ENCODE assay signal across 6 cellular contexts in genomic region chr19:41322451-41322850, GRCh38. TPM values are rescaled to one million over a fixed set of nuclear protein-coding genes. Genes with fewer than 3 reads are reported as not detected.
DNase-seq lines count a peak whose midpoint lies in the region; ATAC-seq and TF ChIP-seq lines count a peak whose summit lies in the region.

No MANE protein-coding gene starts in this region.

- no TSS peak for BruUV-seq in Calu3 (replicated peaks; lab: Mats Ljungman, UMichigan)

- CTCF ChIA-PET in Calu3 (lab: Charles Lee) = interaction anchor here (0.5 to 1.5 kb wide), 4 partner anchors 29 to 498 kb away, joined by 3 to 11 read pairs (median 6); partner anchors contain the start of gene DMAC2

- H3K4me3 Mint-ChIP-seq in Calu3 (ENCODE audit: low read depth, unreplicated experiment) = no peak overlapping the region
- no peak overlapping the region for H3K4me3 Mint-ChIP-seq in activated naive CD8-positive, alpha-beta T cell treated with anti-CD3 and anti-CD28 coated beads, Interleukin-2, amount 50 U/mL, for 24 hours
- H3K4me3 Mint-ChIP-seq in natural killer cell = peak overlapping the region; percentile 37

- H3K27me3 Mint-ChIP-seq in Calu3 (ENCODE audit: unreplicated experiment) = no peaks in the 10 kb centered on the region
- no peaks in the 10 kb centered on the region for H3K27me3 Mint-ChIP-seq in activated naive CD8-positive, alpha-beta T cell treated with anti-CD3 and anti-CD28 coated beads, Interleukin-2, amount 50 U/mL, for 24 hours
- H3K27me3 Mint-ChIP-seq in natural killer cell (ENCODE audit: low read depth in 2 of 2) = no peaks in the 10 kb centered on the region

- H3K36me3 Mint-ChIP-seq in Calu3 (ENCODE audit: insufficient read depth, unreplicated experiment) = peaks cover 73% of the 10 kb centered on the region
- H3K36me3 Mint-ChIP-seq in activated naive CD8-positive, alpha-beta T cell treated with anti-CD3 and anti-CD28 coated beads, Interleukin-2, amount 50 U/mL, for 24 hours (ENCODE audit: low read depth) = peaks cover 22% of the 10 kb centered on the region
- H3K36me3 Mint-ChIP-seq in natural killer cell = no peaks in the 10 kb centered on the region

- H3K4me1 Mint-ChIP-seq in Calu3 (ENCODE audit: low read depth, unreplicated experiment) (peaks cover 50% of the 10 kb centered on the region), natural killer cell (peaks cover 53 to 76% of the 10 kb centered on the region in 2 donors)
- peaks cover 46% of the 10 kb centered on the region for H3K4me1 Mint-ChIP-seq in activated naive CD8-positive, alpha-beta T cell treated with anti-CD3 and anti-CD28 coated beads, Interleukin-2, amount 50 U/mL, for 24 hours

- ATAC-seq in activated naive CD8-positive, alpha-beta T cell treated with anti-CD3 and anti-CD28 coated beads, Interleukin-2, amount 50 U/mL, for 24 hours = no peak
- ATAC-seq in natural killer cell = no peak
- no peak for ATAC-seq in GM18873 (IDR thresholded peaks at IDR 0.05; ENCODE audit: low FRiP score, unreplicated experiment)
- ATAC-seq in GM21360 (IDR thresholded peaks at IDR 0.05; ENCODE audit: unreplicated experiment) = no peak

- H3K9me3 Mint-ChIP-seq in Calu3 (ENCODE audit: low read depth, unreplicated experiment) = no peaks in the 10 kb centered on the region
- H3K9me3 Mint-ChIP-seq in activated naive CD8-positive, alpha-beta T cell treated with anti-CD3 and anti-CD28 coated beads, Interleukin-2, amount 50 U/mL, for 24 hours = no peaks in the 10 kb centered on the region
- H3K9me3 Mint-ChIP-seq in natural killer cell = no peaks in the 10 kb centered on the region

- no peak for TF ChIP-seq CTCF in Calu3 (IDR thresholded peaks at IDR 0.05; ENCODE audit: unreplicated experiment)
- no peak for TF ChIP-seq CTCF in natural killer cell (IDR thresholded peaks at IDR 0.05)

- intact Hi-C loops in Calu3 (cut with micrococcal nuclease; ENCODE audit: unreplicated experiment) = no loop called here
- intact Hi-C loops in natural killer cell (cut with micrococcal nuclease) = no loop called here

- no peak for DNase-seq in Calu3
- no peak for DNase-seq in activated naive CD8-positive, alpha-beta T cell treated with anti-CD3 and anti-CD28 coated beads, Interleukin-2, amount 50 U/mL, for 24 hours
- no peak for DNase-seq in natural killer cell
- DNase-seq in activated CD8-positive, alpha-beta memory T cell treated with anti-CD3 and anti-CD28 coated beads for 24 hours = no peak

- H3K27ac Mint-ChIP-seq in Calu3 (ENCODE audit: unreplicated experiment) (peak overlapping the region; percentile 11), natural killer cell (peak overlapping the region; percentile 94 to 97)
- peak overlapping the region; percentile 75 for H3K27ac Mint-ChIP-seq in activated naive CD8-positive, alpha-beta T cell treated with anti-CD3 and anti-CD28 coated beads, Interleukin-2, amount 50 U/mL, for 24 hours

RNA-seq across cellular contexts. Expression of gene CCDC97, which starts 12.5 kb away (rescaled TPM):
- total RNA-seq in Calu3 (2022) (45.8 and 48.0 TPM in 2 replicates), natural killer cell (10 to 100 TPM; 41.1 to 44.3 (median 44.0) TPM)

RNA-seq across cellular contexts. Expression of gene TGFB1, which starts 31.3 kb away (rescaled TPM):
- total RNA-seq in Calu3 (2022) = 39.2 and 42.0 TPM in 2 replicates
- total RNA-seq in natural killer cell = 100 to 1,000 TPM; 682 to 761 (median 729) TPM

RNA-seq across cellular contexts. Expression of gene B9D2, which starts 41.5 kb away (rescaled TPM):
- total RNA-seq in Calu3 (2022) (6.4 and 8.5 TPM in 2 replicates), natural killer cell (10 to 100 TPM; 18.1 to 22.2 (median 18.7) TPM)

RNA-seq across cellular contexts. Expression of gene TMEM91, which starts 53.9 kb away (rescaled TPM):
- total RNA-seq in Calu3 (2022) (3.9 and 5.0 TPM in 2 replicates), natural killer cell (10 to 100 TPM; 13.6 to 22.8 (median 20.8) TPM)

RNA-seq across cellular contexts. Expression of gene HNRNPUL1, which starts 58.3 kb away (rescaled TPM):
- total RNA-seq in Calu3 (2022) (320 and 370 TPM in 2 replicates), natural killer cell (100 to 1,000 TPM; 279 to 360 (median 315) TPM)

Comparison
In these comparisons a context has a peak if more than half of its experiments do, and no peak if none do; other contexts are left out.
1. H3K27ac Mint-ChIP-seq: peak in every context shown above with its lines; median percentile 96 in natural killer cell; 75 in activated naive CD8-positive, alpha-beta T cell treated with anti-CD3 and anti-CD28 coated beads, Interleukin-2, amount 50 U/mL, for 24 hours; 11 in Calu3.
2. RNA of gene TGFB1, which starts 31.3 kb away (total RNA-seq): 682 to 761 TPM in natural killer cell; 39.2 to 42.0 TPM in Calu3; every median in the first group is over 10 times any median in the second.